ENCODE assay signal across 8 cellular contexts in the genomic region with DNA sequence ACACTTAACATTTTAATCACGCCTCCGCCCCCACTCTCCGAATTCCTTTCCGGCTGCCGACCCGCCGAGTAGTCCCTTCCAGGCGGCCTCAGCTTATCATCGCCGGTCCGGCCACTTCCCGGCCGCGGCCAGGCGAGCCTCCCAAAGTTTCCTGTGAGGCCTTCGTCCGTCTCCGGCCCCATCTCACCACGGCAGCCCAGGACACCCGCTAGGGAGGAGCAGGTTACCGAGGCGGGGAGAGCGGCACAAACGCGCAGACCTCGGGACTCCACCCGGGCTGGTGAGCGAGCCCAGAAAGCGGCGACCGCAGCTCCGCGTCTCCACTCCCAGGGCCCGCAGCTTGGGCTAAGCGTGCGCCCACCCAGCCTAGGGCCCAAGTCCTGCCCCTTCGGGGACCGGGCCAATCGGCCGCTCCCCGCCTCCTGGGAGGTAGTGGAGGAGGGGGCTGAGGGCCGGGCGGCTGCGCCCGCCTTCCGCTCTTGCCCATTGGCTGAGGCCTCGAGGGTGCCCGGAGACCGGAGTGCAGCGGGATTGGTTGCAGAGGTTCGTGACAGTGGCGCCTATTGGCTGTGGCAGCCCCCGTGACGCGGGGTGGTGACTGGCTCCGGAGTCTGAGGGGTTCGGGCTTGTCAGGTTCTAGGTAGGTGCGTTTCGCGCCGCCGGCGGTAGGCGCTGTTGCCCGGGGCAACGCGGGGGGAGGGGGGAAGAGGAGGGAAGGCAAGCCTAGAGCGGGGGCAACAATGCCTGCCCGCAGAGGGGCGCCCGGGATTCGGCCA. TPM values are rescaled to one million over a fixed set of nuclear protein-coding genes. Genes with fewer than 3 reads are reported as not detected.
DNase-seq lines count a peak whose midpoint lies in the region; ATAC-seq and TF ChIP-seq lines count a peak whose summit lies in the region.

No MANE protein-coding gene starts in this region.

- H3K4me3 Mint-ChIP-seq in naive B cell: peak overlapping the region; percentile 88 to 98 (median 94)
- peak overlapping the region; percentile 94 for H3K4me3 Mint-ChIP-seq in stimulated activated memory B cell treated with anti-CD40 and anti-IgM and Interleukin-4, amounts not matched to agents 10 μg/mL and 1 μg/mL and 100 μg/mL, for 72 hours

- no peaks in the 10 kb centered on the region for H3K36me3 Mint-ChIP-seq in naive B cell
- no peaks in the 10 kb centered on the region for H3K36me3 Mint-ChIP-seq in stimulated activated memory B cell treated with anti-CD40 and anti-IgM and Interleukin-4, amounts not matched to agents 10 μg/mL and 1 μg/mL and 100 μg/mL, for 72 hours

- H3K4me3 ChIP-seq in DND-41 (ENCODE audit: low read depth in 1 of 2, low read length in 2 of 2) (peak overlapping the region; percentile 60 to 79), Peyer's patch (peak overlapping the region; percentile 71 to 93 (median 84))

- no peaks in the 10 kb centered on the region for H3K27me3 Mint-ChIP-seq in naive B cell
- H3K27me3 Mint-ChIP-seq in stimulated activated memory B cell treated with anti-CD40 and anti-IgM and Interleukin-4, amounts not matched to agents 10 μg/mL and 1 μg/mL and 100 μg/mL, for 72 hours: no peaks in the 10 kb centered on the region

- H3K27me3 ChIP-seq in DND-41 (ENCODE audit: insufficient read depth, low read length, poor library complexity): no peaks in the 10 kb centered on the region
- H3K27me3 ChIP-seq in Peyer's patch: no peaks in the 10 kb centered on the region

- DNase-seq in DND-41: peak; percentile 98
- peak; percentile 63 for DNase-seq in KG1 (lab: John Stamatoyannopoulos, UW)
- DNase-seq in Peyer's patch: peak; percentile 98 to 99 (median 99)
- peak; percentile 90 to 96 for DNase-seq in activated T-helper 1 cell treated with anti-CD3 and anti-CD28 coated beads, Interleukin-2, amount 50 U/mL, for 16 hours (ENCODE audit: low read depth in 1 of 2, low spot score in 1 of 2)
- DNase-seq in fibroblast of gingiva (ENCODE audit: low read depth): peak; percentile 99
- peak; percentile 99 for DNase-seq in naive B cell

- TF ChIP-seq POLR2A in Peyer's patch (IDR thresholded peaks at IDR 0.05): peak; percentile 93 to 96

- H3K27ac ChIP-seq in DND-41 (ENCODE audit: low read length) (peak overlapping the region; percentile 80), Peyer's patch (peak overlapping the region; percentile 89 to 94 (median 91))

- peak overlapping the region; percentile 90 for H2AFZ ChIP-seq in DND-41 (ENCODE audit: low read depth, low read length)

- TF ChIP-seq CTCF in DND-41 (IDR thresholded peaks at IDR 0.05; ENCODE audit: borderline replicate concordance, extremely low read depth, low read length, poor library complexity, severe bottlenecking) (peak; percentile 46), Peyer's patch (IDR thresholded peaks at IDR 0.05) (peak in 3 of 6 experiments; percentile 23 to 33 (median 31))

- ATAC-seq in DND-41 (ENCODE audit: insufficient read depth, low read depth) (peak; percentile 96), GM21723 (IDR thresholded peaks at IDR 0.05; ENCODE audit: unreplicated experiment) (peak; percentile 96), naive B cell (ENCODE audit: low read depth in 2 of 2) (peak; percentile 86 to 88)
- peak; percentile 99 for ATAC-seq in stimulated activated memory B cell treated with anti-CD40 and anti-IgM and Interleukin-4, amounts not matched to agents 10 μg/mL and 1 μg/mL and 100 μg/mL, for 72 hours

- H3K4me2 ChIP-seq in DND-41 (ENCODE audit: insufficient read depth, low read length): peak overlapping the region; percentile 84

- H3K4me1 ChIP-seq in DND-41 (ENCODE audit: insufficient read depth, low read length) (peaks cover 23% of the 10 kb centered on the region), Peyer's patch (no peaks in the 10 kb centered on the region)

- H4K20me1 ChIP-seq in DND-41 (ENCODE audit: insufficient read depth, low read length): no peaks in the 10 kb centered on the region

- H3K4me1 Mint-ChIP-seq in naive B cell: peaks cover 11 to 17% (median 17%) of the 10 kb centered on the region in 3 donors
- H3K4me1 Mint-ChIP-seq in stimulated activated memory B cell treated with anti-CD40 and anti-IgM and Interleukin-4, amounts not matched to agents 10 μg/mL and 1 μg/mL and 100 μg/mL, for 72 hours: peaks cover 27% of the 10 kb centered on the region

- H3K9ac ChIP-seq in DND-41 (ENCODE audit: low read depth, low read length): peak overlapping the region; percentile 85

- H3K79me2 ChIP-seq in DND-41 (ENCODE audit: insufficient read depth, low read length): no peaks in the 10 kb centered on the region

- H3K9me3 ChIP-seq in DND-41 (ENCODE audit: insufficient read depth, low read length, severe bottlenecking) (no peaks in the 10 kb centered on the region), Peyer's patch (no peaks in the 10 kb centered on the region)

- peak overlapping the region; percentile 91 to 100 (median 98) for H3K27ac Mint-ChIP-seq in naive B cell
- H3K27ac Mint-ChIP-seq in stimulated activated memory B cell treated with anti-CD40 and anti-IgM and Interleukin-4, amounts not matched to agents 10 μg/mL and 1 μg/mL and 100 μg/mL, for 72 hours: peak overlapping the region; percentile 85

- no peaks in the 10 kb centered on the region for H3K9me3 Mint-ChIP-seq in naive B cell
- no peaks in the 10 kb centered on the region for H3K9me3 Mint-ChIP-seq in stimulated activated memory B cell treated with anti-CD40 and anti-IgM and Interleukin-4, amounts not matched to agents 10 μg/mL and 1 μg/mL and 100 μg/mL, for 72 hours

- no peaks in the 10 kb centered on the region for H3K36me3 ChIP-seq in DND-41 (ENCODE audit: insufficient read depth, low read length)
- no peaks in the 10 kb centered on the region for H3K36me3 ChIP-seq in Peyer's patch

RNA-seq across cellular contexts. Expression of gene FER, which starts 0.8 kb away (rescaled TPM):
- total RNA-seq in Peyer's patch: 100 to 1,000 TPM in 1 of 4 donors, 10 to 100 TPM in 2, 1 to 10 TPM in 1; 8.4 to 104 (median 12.5) TPM
- 10 to 100 TPM in 5 of 6 donors, 1 to 10 TPM in 1; 9.6 to 21.0 (median 17.2) TPM for polyA plus RNA-seq in naive B cell (ENCODE audit: low read depth in 6 of 6)

Comparison
In these comparisons a context has a peak if more than half of its experiments do, and no peak if none do; other contexts are left out.
1. Peak in every context shown above with its lines: DNase-seq, ATAC-seq, H3K4me3 ChIP-seq and H3K27ac ChIP-seq.